Comparison of ENCODE assay signal across 4 cellular contexts in the genomic region with DNA sequence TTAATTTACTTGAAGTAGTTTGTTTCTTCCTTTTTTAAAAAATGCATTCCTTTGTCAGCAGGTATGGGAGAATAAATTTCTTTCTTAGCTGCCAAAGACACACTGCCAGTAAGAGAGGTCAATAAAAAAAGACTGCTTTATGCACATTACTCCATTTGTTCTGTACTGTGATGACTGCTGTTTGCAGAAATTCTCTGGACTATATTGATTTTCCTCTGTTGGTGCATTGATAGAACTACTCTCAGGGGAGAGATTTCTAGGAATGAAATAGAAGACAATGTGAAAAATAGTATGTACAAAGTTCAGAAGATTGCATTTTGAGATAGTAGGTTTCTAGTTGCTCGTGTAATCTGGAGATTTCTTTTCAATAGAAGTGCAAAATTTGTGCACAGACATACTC. TPM values are rescaled to one million over a fixed set of nuclear protein-coding genes. Genes with fewer than 3 reads are reported as not detected.
"Had no signal": no experiment of that assay in that cellular context is flagged by ENCODE, and none has a peak within 500 bp of the region (broad histone marks: within the 10 kb centered on the region; RNA-seq: fewer than 3 reads in every experiment).

No MANE protein-coding gene starts in this region.

RNA-seq across cellular contexts. Expression of a gene that starts 7.6 kb away (rescaled TPM):
- total RNA-seq: LHCN-M2, M059J, MCF 10A, NCI-H460 had no signal

RNA-seq across cellular contexts. Expression of a gene that starts 11.4 kb away (rescaled TPM):
- total RNA-seq: MCF 10A had no signal
